In the genomic region with DNA sequence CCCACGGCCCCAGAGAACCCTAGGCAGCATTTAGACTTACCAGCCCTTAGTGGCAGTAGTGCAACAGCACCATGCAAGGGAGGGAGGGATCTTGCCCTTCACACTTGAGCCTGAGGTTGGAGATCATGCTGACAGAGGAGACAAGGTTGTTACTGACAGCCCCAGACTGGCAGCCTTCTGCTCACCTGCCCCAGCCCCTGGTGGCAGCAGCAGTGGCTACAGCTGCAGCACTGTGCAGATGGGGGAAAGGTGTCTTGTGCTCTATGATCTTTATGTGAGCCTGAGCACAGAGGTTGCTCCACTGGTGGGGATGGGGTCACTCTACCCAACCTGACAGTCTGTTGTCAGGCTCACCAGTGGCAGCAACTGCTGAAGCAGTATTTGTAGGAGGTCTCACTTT, we compare ENCODE assay signal across 22 cellular contexts.
DNase-seq lines count a peak whose midpoint lies in the region; ATAC-seq, FAIRE-seq and TF ChIP-seq lines count a peak whose summit lies in the region.
"Had no signal": no experiment of that assay in that cellular context is flagged by ENCODE, and none has a peak within 500 bp of the region (broad histone marks: within the 10 kb centered on the region; RNA-seq: fewer than 3 reads in every experiment).

No MANE protein-coding gene starts in this region.

- H3K36me3 ChIP-seq in HepG2 (replicated peaks in 1 of 2; ENCODE audit: control insufficient read depth in 1 of 2, insufficient read depth in 2 of 2, low read length in 2 of 2), result no peaks in the 10 kb centered on the region
- H3K36me3 ChIP-seq in right lobe of liver, result no peaks in the 10 kb centered on the region
- no peaks in the 10 kb centered on the region for H3K36me3 ChIP-seq in endodermal cell (ENCODE audit: control insufficient read depth, insufficient read depth, low read length)
- H3K36me3 ChIP-seq in mesendoderm (ENCODE audit: control insufficient read depth, insufficient read depth, low read length), result no peaks in the 10 kb centered on the region
- H3K36me3 ChIP-seq in colonic mucosa, result no peaks in the 10 kb centered on the region
- H3K36me3 ChIP-seq: HAP-1 had no signal

- H3K9me3 ChIP-seq in HepG2 (ENCODE audit: low read length) (peaks cover under 1% of the 10 kb centered on the region; the same call in 1 of the 2 replicates), right lobe of liver (no peaks in the 10 kb centered on the region), endodermal cell (ENCODE audit: control insufficient read depth, low read length) (peaks cover 12% of the 10 kb centered on the region), colonic mucosa (no peaks in the 10 kb centered on the region)
- H3K9me3 ChIP-seq: HAP-1 had no signal

- POLR2A ChIA-PET in HepG2 (lab: Yijun Ruan, JAX), result no interaction called here

- H2BK5ac ChIP-seq in mesendoderm (ENCODE audit: low read length), result no peak overlapping the region

- ATAC-seq in HepG2 (peak; percentile 93), right lobe of liver (no peak), left ventricle myocardium superior (no peak), HG03342 (IDR thresholded peaks at IDR 0.05; ENCODE audit: unreplicated experiment) (no peak)
- no peak for ATAC-seq in activated T-cell treated with anti-CD3 and anti-CD28 coated beads, Interleukin-2, amount 50 U/mL, for 72 hours (replicated peaks in 1 of 2)
- ATAC-seq: A549 had no signal

- in situ Hi-C loops in HepG2 (cut with HindIII; ENCODE audit: extremely low pct_ligation_motif_present, low pct_unique_long_range_greater_than_20kb), result no loop called here

- TF ChIP-seq RAD21 in HepG2 (CRISPR knock-in tag; IDR thresholded peaks at IDR 0.05), result no peak

- no peak overlapping the region for H3K18ac ChIP-seq in mesendoderm (ENCODE audit: low read length)

- H3K36me3 Mint-ChIP-seq in endodermal cell (ENCODE audit: low read depth), result no peaks in the 10 kb centered on the region
- no peaks in the 10 kb centered on the region for H3K36me3 Mint-ChIP-seq in activated T-cell treated with anti-CD3 and anti-CD28 coated beads, Interleukin-2, amount 50 U/mL, for 72 hours (ENCODE audit: insufficient read depth in 2 of 2)
- H3K36me3 Mint-ChIP-seq: IgD-negative memory B cell had no signal

- H3K79me2 ChIP-seq in HepG2 (ENCODE audit: insufficient read depth, low read length), result no peaks in the 10 kb centered on the region
- H3K79me2 ChIP-seq in mesendoderm (ENCODE audit: control insufficient read depth, insufficient read depth, low read length), result no peaks in the 10 kb centered on the region

- no peak overlapping the region for H3K4ac ChIP-seq in mesendoderm (ENCODE audit: low read depth, low read length)

- intact Hi-C loops in HepG2 (cut with micrococcal nuclease; ENCODE audit: unreplicated experiment) (no loop called here), right lobe of liver (cut with DNase I) (no loop called here), left ventricle myocardium superior (cut with micrococcal nuclease) (no loop called here), colonic mucosa (cut with DNase I) (no loop called here)

- H3K23ac ChIP-seq in mesendoderm (ENCODE audit: low read length), result no peak overlapping the region

- no peak overlapping the region for H2AK5ac ChIP-seq in mesendoderm (ENCODE audit: low read length)

- 80% methylated on average over 1 of the region's 1 CpG for WGBS in HepG2 (ENCODE audit: low lambda C conversion rate)
- WGBS in right lobe of liver (ENCODE audit: insufficient coverage, low coverage, low lambda C conversion rate, missing lambda C conversion rate), result 25% methylated on average over 1 of the region's 1 CpG
- WGBS in endodermal cell (ENCODE audit: insufficient coverage in 1 of 2, insufficient read length in 1 of 2), 2 experiments, result 93 to 100% methylated on average over 1 of the region's 1 CpG
- no CpG with 5 or more reads among the region's 1 CpG for WGBS in mesendoderm (ENCODE audit: extremely low coverage, insufficient coverage, low lambda C conversion rate)

- H3K4me1 ChIP-seq in HepG2 (ENCODE audit: insufficient read depth, low read length) (no peaks in the 10 kb centered on the region), right lobe of liver (no peaks in the 10 kb centered on the region), endodermal cell (ENCODE audit: control insufficient read depth, insufficient read depth, low read length) (no peaks in the 10 kb centered on the region), mesendoderm (ENCODE audit: control insufficient read depth, low read depth, low read length) (no peaks in the 10 kb centered on the region), colonic mucosa (no peaks in the 10 kb centered on the region)
- H3K4me1 ChIP-seq: A549, Caco-2, HAP-1 had no signal

- TF ChIP-seq POLR2A in HepG2 (IDR thresholded peaks at IDR 0.05; ENCODE audit: insufficient read depth in 1 of 2, low read depth in 2 of 2, low read length in 2 of 2) (no peak), right lobe of liver (IDR thresholded peaks at IDR 0.05) (no peak)

- H3K9me3 Mint-ChIP-seq in endodermal cell, result peaks cover 9% of the 10 kb centered on the region
- peaks cover 2% of the 10 kb centered on the region in 2 donors for H3K9me3 Mint-ChIP-seq in activated T-cell treated with anti-CD3 and anti-CD28 coated beads, Interleukin-2, amount 50 U/mL, for 72 hours

- CTCF ChIA-PET in HepG2 (lab: Yijun Ruan, JAX; ENCODE audit: low intra/inter-chr PET ratio, low total read pairs), result no interaction called here

- no peak overlapping the region for H3K27ac ChIP-seq in HepG2 (ENCODE audit: extremely low read length, insufficient read depth, low read length)
- no peak overlapping the region for H3K27ac ChIP-seq in right lobe of liver
- no peak overlapping the region for H3K27ac ChIP-seq in endodermal cell (ENCODE audit: low read depth, low read length)
- no peak overlapping the region for H3K27ac ChIP-seq in mesendoderm (ENCODE audit: low read depth, low read length)
- no peak overlapping the region for H3K27ac ChIP-seq in colonic mucosa
- H3K27ac ChIP-seq: 22Rv1, A549, C4-2B, HL-60 had no signal

- TF ChIP-seq EP300 in HepG2 (IDR thresholded peaks at IDR 0.05; ENCODE audit: low read depth in 2 of 2, low read length in 2 of 2), result no peak
- no peak for TF ChIP-seq EP300 in HepG2 (CRISPR knock-in tag; IDR thresholded peaks at IDR 0.05; ENCODE audit: borderline replicate concordance)

- H2AFZ ChIP-seq in HepG2 (ENCODE audit: low read length), result no peak overlapping the region

- no peak overlapping the region for H4K5ac ChIP-seq in mesendoderm (ENCODE audit: low read length)

- DNase-seq in HepG2 (ENCODE audit: low spot score) (no peak), right lobe of liver (no peak), endodermal cell (peak; percentile 59), mesendoderm (peak; percentile 13), left ventricle myocardium superior (no peak), colonic mucosa (no peak)
- DNase-seq in activated T-cell treated with anti-CD3 and anti-CD28 coated beads, Interleukin-2, amount 50 U/mL, for 72 hours, result no peak
- DNase-seq: AML-193; Caco-2; CD4-positive, alpha-beta T cell; GOT3 had no signal

- H2BK120ac ChIP-seq in mesendoderm (ENCODE audit: low read depth, low read length), result no peak overlapping the region

- no peaks in the 10 kb centered on the region for H3K4me1 Mint-ChIP-seq in endodermal cell
- no peaks in the 10 kb centered on the region for H3K4me1 Mint-ChIP-seq in activated T-cell treated with anti-CD3 and anti-CD28 coated beads, Interleukin-2, amount 50 U/mL, for 72 hours (ENCODE audit: low read depth)
- H3K4me1 Mint-ChIP-seq: IgD-negative memory B cell had no signal

- no peak overlapping the region for H3K4me3 ChIP-seq in HepG2 (replicated peaks in 1 of 3; ENCODE audit: insufficient read depth in 1 of 3, low read depth in 2 of 3, low read length in 3 of 3)
- no peak overlapping the region for H3K4me3 ChIP-seq in right lobe of liver
- H3K4me3 ChIP-seq in endodermal cell (ENCODE audit: low read length), result no peak overlapping the region
- no peak overlapping the region for H3K4me3 ChIP-seq in mesendoderm (ENCODE audit: low read length)
- no peak overlapping the region for H3K4me3 ChIP-seq in colonic mucosa
- H3K4me3 ChIP-seq: A549, HAP-1 had no signal

- H4K8ac ChIP-seq in mesendoderm (ENCODE audit: low read depth, low read length), result no peak overlapping the region

- H3K27ac Mint-ChIP-seq in endodermal cell, result no peak overlapping the region
- H3K27ac Mint-ChIP-seq in activated T-cell treated with anti-CD3 and anti-CD28 coated beads, Interleukin-2, amount 50 U/mL, for 72 hours, result no peak overlapping the region
- H3K27ac Mint-ChIP-seq: CD4-positive, alpha-beta T cell; IgD-negative memory B cell had no signal

- TF ChIP-seq CTCF in HepG2 (CRISPR knock-in tag; IDR thresholded peaks at IDR 0.05), result no peak
- TF ChIP-seq CTCF in right lobe of liver (IDR thresholded peaks at IDR 0.05), result no peak
- peak; percentile 65 for TF ChIP-seq CTCF in endodermal cell (conservative IDR thresholded peaks at IDR 0.05)
- TF ChIP-seq CTCF in colonic mucosa (IDR thresholded peaks at IDR 0.05), result no peak

- no peak overlapping the region for H2BK15ac ChIP-seq in mesendoderm (replicated peaks; ENCODE audit: low read depth)

- H3K27me3 ChIP-seq in HepG2 (ENCODE audit: control insufficient read depth in 1 of 2, insufficient read depth in 2 of 2, low read length in 2 of 2) (no peaks in the 10 kb centered on the region), right lobe of liver (no peaks in the 10 kb centered on the region), endodermal cell (ENCODE audit: control insufficient read depth, insufficient read depth, low read length, poor library complexity, severe bottlenecking) (no peaks in the 10 kb centered on the region), mesendoderm (ENCODE audit: insufficient read depth, low read length, poor library complexity) (no peaks in the 10 kb centered on the region), colonic mucosa (no peaks in the 10 kb centered on the region)

- H3K9ac ChIP-seq in HepG2 (ENCODE audit: insufficient read depth, low read depth, low read length), result no peak overlapping the region
- no peak overlapping the region for H3K9ac ChIP-seq in endodermal cell (ENCODE audit: extremely low read depth, low read length, poor library complexity, severe bottlenecking)
- H3K9ac ChIP-seq in mesendoderm (ENCODE audit: low read length), result no peak overlapping the region
- no peak overlapping the region for H3K9ac ChIP-seq in colonic mucosa (ENCODE audit: low read depth in 2 of 2, low read length in 2 of 2)

- H3K79me1 ChIP-seq in mesendoderm (ENCODE audit: low read length), result no peaks in the 10 kb centered on the region

- H3K4me2 ChIP-seq in HepG2 (ENCODE audit: low read depth, low read length) (no peak overlapping the region), mesendoderm (ENCODE audit: low read length) (no peak overlapping the region)
- H3K4me2 ChIP-seq: A549 had no signal

- no peak for FAIRE-seq in HepG2 (lab: Jason Lieb, UNC)
- FAIRE-seq: A549, D721Med, G401.6, GM12891, GM19239 had no signal

- no peaks in the 10 kb centered on the region for H3K27me3 Mint-ChIP-seq in endodermal cell (ENCODE audit: insufficient read depth)
- H3K27me3 Mint-ChIP-seq in activated T-cell treated with anti-CD3 and anti-CD28 coated beads, Interleukin-2, amount 50 U/mL, for 72 hours (ENCODE audit: low read depth), result no peaks in the 10 kb centered on the region
- H3K27me3 Mint-ChIP-seq: CD4-positive, alpha-beta T cell; IgD-negative memory B cell had no signal

- no peak overlapping the region for H3K4me3 Mint-ChIP-seq in endodermal cell
- H3K4me3 Mint-ChIP-seq in activated T-cell treated with anti-CD3 and anti-CD28 coated beads, Interleukin-2, amount 50 U/mL, for 72 hours, result no peak overlapping the region
- H3K4me3 Mint-ChIP-seq: CD4-positive, alpha-beta T cell; IgD-negative memory B cell had no signal

- BruUV-seq in HepG2 (replicated peaks; lab: Mats Ljungman, UMichigan), result no TSS peak

- H4K20me1 ChIP-seq in HepG2 (ENCODE audit: insufficient read depth, low read length), result no peaks in the 10 kb centered on the region; the same call in 1 of the 2 replicates

- no peak overlapping the region for H3K56ac ChIP-seq in mesendoderm (ENCODE audit: low read length)

Comparison
In these comparisons a context has a peak if more than half of its experiments do, and no peak if none do; other contexts are left out.
1. DNase-seq: peak in endodermal cell (single experiment) and mesendoderm (single experiment); none in HepG2 (single experiment), right lobe of liver (0 of 3), left ventricle myocardium superior (single experiment), activated T-cell treated with anti-CD3 and anti-CD28 coated beads, Interleukin-2, amount 50 U/mL, for 72 hours (0 of 2) and colonic mucosa (single experiment).